8 cellular contexts compared by ENCODE assay signal in genomic region chr11:76235233-76236091, GRCh38. TPM values are rescaled to one million over a fixed set of nuclear protein-coding genes. Genes with fewer than 3 reads are reported as not detected.
A peak's percentile ranks its signal among the peaks of the same experiment; 100 is the strongest.
DNase-seq lines count a peak whose midpoint lies in the region; ATAC-seq, FAIRE-seq and TF ChIP-seq lines count a peak whose summit lies in the region.

No MANE protein-coding gene starts in this region.

- H3K4me3 ChIP-seq in AG04450 (ENCODE audit: low read depth, low read length): peak overlapping the region; percentile 91
- peak overlapping the region; percentile 78 for H3K4me3 ChIP-seq in WI38 (ENCODE audit: low read depth, low read length)
- peak overlapping the region; percentile 67 for H3K4me3 ChIP-seq in bronchial epithelial cell (ENCODE audit: low read depth, low read length)
- H3K4me3 ChIP-seq in small intestine (ENCODE audit: low read depth in 1 of 2, low read length in 2 of 2): peak overlapping the region; percentile 52 to 58

- no peak for FAIRE-seq in bronchial epithelial cell (lab: Jason Lieb, UNC)
- FAIRE-seq in small intestine (lab: Jason Lieb, UNC): no peak

- H3K4me1 ChIP-seq in small intestine (ENCODE audit: control insufficient read depth in 2 of 2, insufficient read depth in 1 of 2, low read depth in 1 of 2, low read length in 1 of 2): no peaks in the 10 kb centered on the region

- 0% methylated on average over 65 of the region's 65 CpGs for WGBS in small intestine, 3 donors

- H3K27ac ChIP-seq in AG04450 (ENCODE audit: low read depth, low read length): peak overlapping the region; percentile 94
- peak overlapping the region in 1 of 2 donors; percentile 86 for H3K27ac ChIP-seq in small intestine (ENCODE audit: low read depth in 1 of 2, low read length in 1 of 2)

- H3K27me3 ChIP-seq in AG04450 (ENCODE audit: control insufficient read depth, insufficient read depth, low read length) (peaks cover 14% of the 10 kb centered on the region), bronchial epithelial cell (ENCODE audit: control insufficient read depth, insufficient read depth, low read length) (peaks cover 6% of the 10 kb centered on the region), small intestine (ENCODE audit: control insufficient read depth in 2 of 2, insufficient read depth in 2 of 2, low read length in 2 of 2) (no peaks in the 10 kb centered on the region)

- no peaks in the 10 kb centered on the region for H3K36me3 ChIP-seq in bronchial epithelial cell (ENCODE audit: control insufficient read depth, insufficient read depth, low read length)
- no peaks in the 10 kb centered on the region for H3K36me3 ChIP-seq in small intestine (ENCODE audit: control insufficient read depth in 2 of 2, insufficient read depth in 2 of 2, low read length in 2 of 2)

- ATAC-seq in GM18870 (IDR thresholded peaks at IDR 0.05; ENCODE audit: unreplicated experiment) (peak; percentile 67), HG03103 (IDR thresholded peaks at IDR 0.05; ENCODE audit: low read depth, unreplicated experiment) (peak; percentile 60)

- H3K9me3 ChIP-seq in AG04450 (ENCODE audit: control insufficient read depth, insufficient read depth, low read length) (no peaks in the 10 kb centered on the region; the same call in 1 of the 2 replicates), small intestine (ENCODE audit: control insufficient read depth, low read depth) (no peaks in the 10 kb centered on the region)

- DNase-seq in AG04450 (ENCODE audit: low read depth, low spot score): peak; percentile 85
- peak; percentile 89 for DNase-seq in NCI-H2196 (lab: John Stamatoyannopoulos, UW; ENCODE audit: unreplicated experiment)
- peak; percentile 73 for DNase-seq in bronchial epithelial cell (ENCODE audit: low read depth)
- peak; percentile 99 for DNase-seq in iPS-NIHi7 (ENCODE audit: extremely low spot score)
- DNase-seq in small intestine: peak; percentile 91

- POLR2A ChIA-PET in AG04450 (lab: Yijun Ruan, JAX): interaction anchor here (1.2 kb wide), 1 partner anchor 40 kb away, joined by 3 read pairs; no protein-coding TSS in a partner anchor

- CTCF ChIA-PET in AG04450 (lab: Charles Lee): interaction anchor here (0.6 to 2.8 kb wide), 7 partner anchors 10 to 338 kb away, joined by 3 to 13 read pairs (median 4); no protein-coding TSS in a partner anchor

- TF ChIP-seq CTCF in AG04450 (IDR thresholded peaks at IDR 0.05; ENCODE audit: low read depth, low read length): no peak
- TF ChIP-seq CTCF in WI38 (IDR thresholded peaks at IDR 0.05; ENCODE audit: low read depth, low read length): no peak
- TF ChIP-seq CTCF in bronchial epithelial cell (IDR thresholded peaks at IDR 0.05; ENCODE audit: insufficient read depth, low read length, severe bottlenecking): no peak

RNA-seq across cellular contexts. Expression of gene WNT11, which starts 29.2 kb away (rescaled TPM):
- polyA plus RNA-seq in AG04450 (2011; rRNA removed) (not detected in 2 replicates), small intestine (1 to 10 TPM; 2.1 to 7.3 (median 3.4) TPM)
- not detected in 2 replicates for polyA minus RNA-seq in AG04450 (2011; rRNA and poly(A)+ RNA removed)
- total RNA-seq in bronchial epithelial cell: 0.13 TPM in 1 of 2 replicates, not detected in the other
